In genomic region chr5:4868140-4868735, GRCh38 we compare ENCODE assay signal across 8 cellular contexts.
DNase-seq lines count a peak whose midpoint lies in the region; ATAC-seq and TF ChIP-seq lines count a peak whose summit lies in the region.

No MANE protein-coding gene starts in this region.

- H3K27me3 ChIP-seq in SJCRH30 = no peaks in the 10 kb centered on the region
- no peaks in the 10 kb centered on the region for H3K27me3 ChIP-seq in thoracic aorta (replicated peaks; ENCODE audit: insufficient read depth)

- DNase-seq in GM13976 (ENCODE audit: low spot score) (peak; percentile 81), HuH-7.5 (ENCODE audit: low spot score) (peak; percentile 72), SJCRH30 (peak; percentile 35 to 61), dermis microvascular lymphatic vessel endothelial cell (ENCODE audit: low read depth in 2 of 2) (peak; percentile 10 to 31), midbrain (lab: John Stamatoyannopoulos, UW) (peak; percentile 56), thoracic aorta (ENCODE audit: low spot score) (no peak)

- H3K4me1 ChIP-seq in SJCRH30 (no peaks in the 10 kb centered on the region), thoracic aorta (ENCODE audit: control insufficient read depth in 1 of 2, low read depth in 2 of 2) (no peaks in the 10 kb centered on the region)

- H3K4me3 ChIP-seq in SJCRH30 (no peak overlapping the region), thoracic aorta (no peak overlapping the region)

- H3K9me3 ChIP-seq in SJCRH30 (replicated peaks) = no peaks in the 10 kb centered on the region
- no peaks in the 10 kb centered on the region for H3K9me3 ChIP-seq in thoracic aorta

- ATAC-seq in thoracic aorta (ENCODE audit: insufficient number of reproducible peaks, low FRiP score, low read depth) (no peak), GM21825 (IDR thresholded peaks at IDR 0.05; ENCODE audit: unreplicated experiment) (no peak)

- H3K36me3 ChIP-seq in SJCRH30 (no peaks in the 10 kb centered on the region), thoracic aorta (no peaks in the 10 kb centered on the region)

- in situ Hi-C loops in GM13976 (cut with MboI; ENCODE audit: low sequenced_read_pairs, unreplicated experiment) = no loop called here

- no peak overlapping the region for H3K27ac ChIP-seq in C4-2B
- H3K27ac ChIP-seq in SJCRH30 = no peak overlapping the region
- H3K27ac ChIP-seq in thoracic aorta = no peak overlapping the region

- TF ChIP-seq CTCF in C4-2B (conservative IDR thresholded peaks at IDR 0.05) (peak; percentile 95), GM13976 (IDR thresholded peaks at IDR 0.05; ENCODE audit: borderline replicate concordance, control extremely low read depth, extremely low read depth, insufficient read depth, missing control alignments) (peak; percentile 69), thoracic aorta (IDR thresholded peaks at IDR 0.05) (peak; percentile 28)

Comparison
In these comparisons a context has a peak if more than half of its experiments do, and no peak if none do; other contexts are left out.
1. CTCF ChIP-seq: peak in every context shown above with its lines; median percentile 95 in C4-2B; 69 in GM13976; 28 in thoracic aorta.